Comparison of ENCODE assay signal across 1 cellular context in the genomic region with DNA sequence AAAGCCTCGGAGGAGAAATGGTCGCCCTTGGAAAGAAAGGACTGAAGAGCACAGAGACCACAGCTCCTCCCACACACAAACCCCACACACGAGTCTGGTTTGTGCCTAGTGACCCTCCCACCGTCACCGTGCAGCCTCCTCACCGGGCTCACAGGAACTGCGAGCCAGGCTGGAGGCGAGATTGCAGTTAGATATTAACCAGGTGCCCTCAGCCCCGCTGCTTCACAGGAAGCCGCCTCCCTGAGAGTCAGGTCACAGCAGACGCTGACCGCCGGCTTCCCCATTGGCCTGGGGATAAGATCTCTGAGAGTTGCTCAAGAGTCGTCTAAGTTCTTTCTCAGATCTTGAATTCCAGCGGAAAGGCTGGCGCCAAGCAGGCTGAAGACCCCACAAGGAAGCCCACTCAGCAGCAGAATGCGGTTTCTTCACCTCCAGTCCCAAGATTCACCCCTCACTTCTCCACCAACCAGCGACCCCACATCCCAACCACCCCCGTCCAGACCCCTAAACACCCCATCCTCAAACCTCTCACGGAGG.
TF ChIP-seq lines count a peak whose summit lies in the region.

No MANE protein-coding gene starts in this region.

TF ChIP-seq in HepG2, 621 proteins besides CTCF, POLR2A, EP300 and RAD21 (continued from another document and continues in another):
- no peak for TF ChIP-seq KIAA2018 (CRISPR knock-in tag; IDR thresholded peaks at IDR 0.05; ENCODE audit: borderline replicate concordance)
- TF ChIP-seq NR2F1 (CRISPR knock-in tag; IDR thresholded peaks at IDR 0.05) = peak in 1 of 2 experiments; percentile 61; a peak in 1 of 4 replicates
- peak; percentile 69 for TF ChIP-seq HDAC1 (CRISPR knock-in tag; IDR thresholded peaks at IDR 0.05)
- no peak for TF ChIP-seq ZNF260 (CRISPR knock-in tag; IDR thresholded peaks at IDR 0.05; ENCODE audit: borderline replicate concordance, low read depth)
- 0 out of 2 replicates have a peak, but pooled peaks have one; percentile 38 for TF ChIP-seq ZBTB26 (CRISPR knock-in tag; IDR thresholded peaks at IDR 0.05; ENCODE audit: borderline replicate concordance)
- no peak for TF ChIP-seq ZNF839 (CRISPR knock-in tag; IDR thresholded peaks at IDR 0.05; ENCODE audit: borderline replicate concordance)
- TF ChIP-seq, protein P1, sequence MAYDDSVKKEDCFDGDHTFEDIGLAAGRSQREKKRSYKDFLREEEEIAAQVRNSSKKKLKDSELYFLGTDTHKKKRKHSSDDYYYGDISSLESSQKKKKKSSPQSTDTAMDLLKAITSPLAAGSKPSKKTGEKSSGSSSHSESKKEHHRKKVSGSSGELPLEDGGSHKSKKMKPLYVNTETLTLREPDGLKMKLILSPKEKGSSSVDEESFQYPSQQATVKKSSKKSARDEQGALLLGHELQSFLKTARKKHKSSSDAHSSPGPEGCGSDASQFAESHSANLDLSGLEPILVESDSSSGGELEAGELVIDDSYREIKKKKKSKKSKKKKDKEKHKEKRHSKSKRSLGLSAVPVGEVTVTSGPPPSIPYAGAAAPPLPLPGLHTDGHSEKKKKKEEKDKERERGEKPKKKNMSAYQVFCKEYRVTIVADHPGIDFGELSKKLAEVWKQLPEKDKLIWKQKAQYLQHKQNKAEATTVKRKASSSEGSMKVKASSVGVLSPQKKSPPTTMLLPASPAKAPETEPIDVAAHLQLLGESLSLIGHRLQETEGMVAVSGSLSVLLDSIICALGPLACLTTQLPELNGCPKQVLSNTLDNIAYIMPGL (CRISPR knock-in tag; IDR thresholded peaks at IDR 0.05; ENCODE audit: borderline replicate concordance in 1 of 2, low read depth in 1 of 2) = 0 out of 4 replicates have a peak, but pooled peaks of 1 of the 2 experiments have one; percentile 20
- peak; percentile 47; the same call in 1 of the 2 replicates for TF ChIP-seq ARID2 (CRISPR knock-in tag; IDR thresholded peaks at IDR 0.05; ENCODE audit: borderline replicate concordance)
- TF ChIP-seq ZNF878 (CRISPR knock-in tag; IDR thresholded peaks at IDR 0.05) = no peak
- peak; percentile 79 for TF ChIP-seq SKIL (CRISPR knock-in tag; IDR thresholded peaks at IDR 0.05; ENCODE audit: borderline replicate concordance)
- TF ChIP-seq, protein P2, sequence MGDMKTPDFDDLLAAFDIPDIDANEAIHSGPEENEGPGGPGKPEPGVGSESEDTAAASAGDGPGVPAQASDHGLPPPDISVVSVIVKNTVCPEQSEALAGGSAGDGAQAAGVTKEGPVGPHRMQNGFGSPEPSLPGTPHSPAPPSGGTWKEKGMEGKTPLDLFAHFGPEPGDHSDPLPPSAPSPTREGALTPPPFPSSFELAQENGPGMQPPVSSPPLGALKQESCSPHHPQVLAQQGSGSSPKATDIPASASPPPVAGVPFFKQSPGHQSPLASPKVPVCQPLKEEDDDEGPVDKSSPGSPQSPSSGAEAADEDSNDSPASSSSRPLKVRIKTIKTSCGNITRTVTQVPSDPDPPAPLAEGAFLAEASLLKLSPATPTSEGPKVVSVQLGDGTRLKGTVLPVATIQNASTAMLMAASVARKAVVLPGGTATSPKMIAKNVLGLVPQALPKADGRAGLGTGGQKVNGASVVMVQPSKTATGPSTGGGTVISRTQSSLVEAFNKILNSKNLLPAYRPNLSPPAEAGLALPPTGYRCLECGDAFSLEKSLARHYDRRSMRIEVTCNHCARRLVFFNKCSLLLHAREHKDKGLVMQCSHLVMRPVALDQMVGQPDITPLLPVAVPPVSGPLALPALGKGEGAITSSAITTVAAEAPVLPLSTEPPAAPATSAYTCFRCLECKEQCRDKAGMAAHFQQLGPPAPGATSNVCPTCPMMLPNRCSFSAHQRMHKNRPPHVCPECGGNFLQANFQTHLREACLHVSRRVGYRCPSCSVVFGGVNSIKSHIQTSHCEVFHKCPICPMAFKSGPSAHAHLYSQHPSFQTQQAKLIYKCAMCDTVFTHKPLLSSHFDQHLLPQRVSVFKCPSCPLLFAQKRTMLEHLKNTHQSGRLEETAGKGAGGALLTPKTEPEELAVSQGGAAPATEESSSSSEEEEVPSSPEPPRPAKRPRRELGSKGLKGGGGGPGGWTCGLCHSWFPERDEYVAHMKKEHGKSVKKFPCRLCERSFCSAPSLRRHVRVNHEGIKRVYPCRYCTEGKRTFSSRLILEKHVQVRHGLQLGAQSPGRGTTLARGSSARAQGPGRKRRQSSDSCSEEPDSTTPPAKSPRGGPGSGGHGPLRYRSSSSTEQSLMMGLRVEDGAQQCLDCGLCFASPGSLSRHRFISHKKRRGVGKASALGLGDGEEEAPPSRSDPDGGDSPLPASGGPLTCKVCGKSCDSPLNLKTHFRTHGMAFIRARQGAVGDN (CRISPR knock-in tag; IDR thresholded peaks at IDR 0.05) = peak; percentile 66
- TF ChIP-seq ZNF143 (CRISPR knock-in tag; IDR thresholded peaks at IDR 0.05) = no peak
- TF ChIP-seq NFATC3 (CRISPR knock-in tag; IDR thresholded peaks at IDR 0.05) = no peak
- TF ChIP-seq MTF2 (CRISPR knock-in tag; IDR thresholded peaks at IDR 0.05; ENCODE audit: borderline replicate concordance) = no peak
- TF ChIP-seq ZNF770 (CRISPR knock-in tag; IDR thresholded peaks at IDR 0.05) = no peak
- TF ChIP-seq, protein P3, sequence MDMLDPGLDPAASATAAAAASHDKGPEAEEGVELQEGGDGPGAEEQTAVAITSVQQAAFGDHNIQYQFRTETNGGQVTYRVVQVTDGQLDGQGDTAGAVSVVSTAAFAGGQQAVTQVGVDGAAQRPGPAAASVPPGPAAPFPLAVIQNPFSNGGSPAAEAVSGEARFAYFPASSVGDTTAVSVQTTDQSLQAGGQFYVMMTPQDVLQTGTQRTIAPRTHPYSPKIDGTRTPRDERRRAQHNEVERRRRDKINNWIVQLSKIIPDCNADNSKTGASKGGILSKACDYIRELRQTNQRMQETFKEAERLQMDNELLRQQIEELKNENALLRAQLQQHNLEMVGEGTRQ (IDR thresholded peaks at IDR 0.05; ENCODE audit: low read depth, low read length) = no peak
- TF ChIP-seq, protein P3 (CRISPR knock-in tag; IDR thresholded peaks at IDR 0.05; ENCODE audit: borderline replicate concordance) = no peak
- no peak for TF ChIP-seq MBNL3 (CRISPR knock-in tag; conservative IDR thresholded peaks at IDR 0.05)
- peak; percentile 95 for TF ChIP-seq SAP130 (CRISPR knock-in tag; IDR thresholded peaks at IDR 0.05; ENCODE audit: low read depth)
- TF ChIP-seq DMTF1 (CRISPR knock-in tag; IDR thresholded peaks at IDR 0.05) = no peak
- no peak for TF ChIP-seq HMGA1 (CRISPR knock-in tag; conservative IDR thresholded peaks at IDR 0.05)
